ENCODE assay signal across 11 cellular contexts in the genomic region with DNA sequence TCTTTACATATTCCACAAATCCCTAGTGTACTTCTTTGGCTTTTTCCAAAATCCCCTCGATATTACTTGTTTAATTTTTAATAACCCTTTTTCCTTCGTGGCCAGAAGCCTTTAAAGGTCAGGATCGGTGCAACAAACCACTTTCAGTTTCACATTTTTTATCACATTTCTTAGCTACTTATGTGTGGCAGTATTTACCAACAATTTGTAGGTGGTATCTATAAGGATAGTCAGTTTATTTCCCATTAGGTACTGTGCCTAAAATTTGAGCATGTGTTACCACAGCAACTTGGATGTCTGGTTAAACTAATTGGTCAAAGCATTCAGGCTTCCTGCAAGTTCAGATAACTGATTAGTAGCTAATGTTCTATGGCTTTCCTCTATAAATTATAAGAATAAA.
A peak's percentile ranks its signal among the peaks of the same experiment; 100 is the strongest.
DNase-seq lines count a peak whose midpoint lies in the region; ATAC-seq and TF ChIP-seq lines count a peak whose summit lies in the region.
"Had no signal": no experiment of that assay in that cellular context is flagged by ENCODE, and none has a peak within 500 bp of the region (broad histone marks: within the 10 kb centered on the region; RNA-seq: fewer than 3 reads in every experiment).

No MANE protein-coding gene starts in this region.

- H2AFZ ChIP-seq in MM.1S (ENCODE audit: low read length): peak overlapping the region; percentile 21; the same call in 1 of the 2 replicates

- peak overlapping the region in 2 of 4 donors; percentile 7 to 70 for H3K4me3 Mint-ChIP-seq in CD4-positive, CD25-positive, alpha-beta regulatory T cell

- H3K4me2 ChIP-seq in MM.1S (ENCODE audit: low read depth, low read length): peak overlapping the region; percentile 67

- H3K36me3 Mint-ChIP-seq in CD4-positive, CD25-positive, alpha-beta regulatory T cell: no peaks in the 10 kb centered on the region

- H3K27ac Mint-ChIP-seq in CD4-positive, CD25-positive, alpha-beta regulatory T cell: no peak overlapping the region

- no peaks in the 10 kb centered on the region for H3F3A ChIP-seq in MM.1S (ENCODE audit: insufficient read depth, low read length)

- intact Hi-C loops in lower lobe of right lung (cut with DNase I): no loop called here

- H3K9me3 Mint-ChIP-seq in CD4-positive, CD25-positive, alpha-beta regulatory T cell: peaks cover 0 to 3% (median 0%) of the 10 kb centered on the region in 7 donors

- H3K27me3 Mint-ChIP-seq in CD4-positive, CD25-positive, alpha-beta regulatory T cell: no peaks in the 10 kb centered on the region

- H3K4me1 ChIP-seq in CD4-positive, CD25-positive, alpha-beta regulatory T cell (ENCODE audit: control insufficient read depth, insufficient read depth, low read length, poor library complexity, severe bottlenecking): no peaks in the 10 kb centered on the region
- H3K4me1 ChIP-seq in MM.1S (ENCODE audit: low read length): no peaks in the 10 kb centered on the region
- peaks cover 30% of the 10 kb centered on the region for H3K4me1 ChIP-seq in lower lobe of right lung

- H3K9me3 ChIP-seq in CD4-positive, CD25-positive, alpha-beta regulatory T cell (ENCODE audit: control insufficient read depth in 2 of 2, low read length in 2 of 2): no peaks in the 10 kb centered on the region
- H3K9me3 ChIP-seq in MM.1S (replicated peaks; ENCODE audit: insufficient read depth, low read length) (no peaks in the 10 kb centered on the region), lower lobe of right lung (no peaks in the 10 kb centered on the region)
- H3K9me3 ChIP-seq: Caco-2, neutrophil had no signal

- H3K36me3 ChIP-seq in CD4-positive, CD25-positive, alpha-beta regulatory T cell (ENCODE audit: control insufficient read depth, insufficient read depth, low read length): no peaks in the 10 kb centered on the region
- H3K36me3 ChIP-seq in MM.1S (replicated peaks; ENCODE audit: insufficient read depth, low read length) (no peaks in the 10 kb centered on the region), lower lobe of right lung (no peaks in the 10 kb centered on the region)
- H3K36me3 ChIP-seq: neutrophil had no signal

- no peak for TF ChIP-seq POLR2A in erythroblast (IDR thresholded peaks at IDR 0.05; ENCODE audit: low read length)

- no peak for ATAC-seq in CD4-positive, CD25-positive, alpha-beta regulatory T cell (ENCODE audit: low read depth in 2 of 2)
- ATAC-seq in GM21423 (IDR thresholded peaks at IDR 0.05; ENCODE audit: unreplicated experiment): peak; percentile 78
- ATAC-seq in lower lobe of right lung: no peak

- H3K27ac ChIP-seq in CD4-positive, CD25-positive, alpha-beta regulatory T cell (ENCODE audit: insufficient read depth, low read length, poor library complexity, severe bottlenecking): no peak overlapping the region
- H3K27ac ChIP-seq in MM.1S (ENCODE audit: low read length): no peak overlapping the region
- H3K27ac ChIP-seq in lower lobe of right lung: no peak overlapping the region
- H3K27ac ChIP-seq: neutrophil had no signal

- peak overlapping the region; percentile 11; the same call in 1 of the 2 replicates for H3K9ac ChIP-seq in MM.1S (ENCODE audit: low read length)

- H3K4me1 Mint-ChIP-seq in CD4-positive, CD25-positive, alpha-beta regulatory T cell: peaks cover 0 to 7% (median 2%) of the 10 kb centered on the region in 4 donors

- peak overlapping the region; percentile 65 for H3K4me3 ChIP-seq in CD4-positive, CD25-positive, alpha-beta regulatory T cell (ENCODE audit: low read depth, low read length)
- H3K4me3 ChIP-seq in MM.1S (ENCODE audit: low read length): peak overlapping the region; percentile 46
- H3K4me3 ChIP-seq in lower lobe of right lung: peak overlapping the region; percentile 34

- TF ChIP-seq CTCF in MM.1S (IDR thresholded peaks at IDR 0.05; ENCODE audit: low read length) (no peak), lower lobe of right lung (IDR thresholded peaks at IDR 0.05) (no peak)

- peak in 1 of 3 donors; percentile 0 for DNase-seq in CD4-positive, CD25-positive, alpha-beta regulatory T cell
- DNase-seq in MM.1S (peak; percentile 54), lower lobe of right lung (no peak), DMS53 treated with DMSO at 0.1 percent for 48 hours (lab: John Stamatoyannopoulos, UW; ENCODE audit: unreplicated experiment) (no peak), NCI-H1694 treated with DMSO at 0.1 percent for 48 hours (lab: John Stamatoyannopoulos, UW) (no peak), NCI-H146 treated with DMSO at 0.1 percent for 48 hours (lab: John Stamatoyannopoulos, UW; ENCODE audit: unreplicated experiment) (no peak), erythroblast (lab: John Stamatoyannopoulos, UW) (no peak)
- DNase-seq: Caco-2, NCI-H524 treated with DMSO at 0.1 percent for 48 hours had no signal

- no peaks in the 10 kb centered on the region for H3K27me3 ChIP-seq in CD4-positive, CD25-positive, alpha-beta regulatory T cell (ENCODE audit: control insufficient read depth, insufficient read depth, low read length)
- H3K27me3 ChIP-seq in MM.1S (replicated peaks; ENCODE audit: insufficient read depth, low read length) (no peaks in the 10 kb centered on the region), lower lobe of right lung (ENCODE audit: low read depth) (no peaks in the 10 kb centered on the region)
- H3K27me3 ChIP-seq: neutrophil had no signal

- H3K9me2 ChIP-seq in MM.1S (replicated peaks; ENCODE audit: insufficient read depth, low read length): no peaks in the 10 kb centered on the region

- no peaks in the 10 kb centered on the region for H3K79me2 ChIP-seq in MM.1S (ENCODE audit: low read length)

- no peaks in the 10 kb centered on the region for H4K20me1 ChIP-seq in MM.1S (ENCODE audit: insufficient read depth, low read length)
